Comparison of ENCODE assay signal across 18 cellular contexts in genomic region chr10:114706458-114707055, GRCh38.
"Had no signal": no experiment of that assay in that cellular context is flagged by ENCODE, and none has a peak within 500 bp of the region (broad histone marks: within the 10 kb centered on the region; RNA-seq: fewer than 3 reads in every experiment).

No MANE protein-coding gene starts in this region.

- ATAC-seq: effector memory CD8-positive, alpha-beta T cell; lower lobe of right lung; SK-N-SH treated with all-trans-retinoic acid at 6 μM for 48 hours; stimulated activated effector memory CD8-positive, alpha-beta T cell treated with anti-CD3 and anti-CD28 coated beads, Interleukin-12 subunit alpha, Interleukin-12 subunit beta, amount 100 ng/mL, for 72 hours; T-cell; upper lobe of right lung had no signal

- H3K36me3 ChIP-seq: cardiac muscle cell, lower lobe of right lung, thoracic aorta, upper lobe of right lung had no signal

- H3K27me3 ChIP-seq: cardiac muscle cell, upper lobe of right lung had no signal

- DNase-seq: activated B cell treated with CpG ODN at 0.5 μM for 24 hours; activated CD4-positive, alpha-beta memory T cell treated with anti-CD3 and anti-CD28 coated beads for 36 hours; activated CD4-positive, alpha-beta T cell treated with anti-CD3 and anti-CD28 coated beads for 4 hours; activated T-cell treated with anti-CD3 and anti-CD28 coated beads for 4 hours; amniotic stem cell; effector memory CD8-positive, alpha-beta T cell; immature natural killer cell; lower lobe of right lung; midbrain; nucleus accumbens; posterior cingulate gyrus; stimulated activated CD4-positive, alpha-beta T cell treated with anti-CD3 and anti-CD28 coated beads, Interleukin-2, amount 100 ng/mL, for 48 hours; T-cell; upper lobe of right lung had no signal

- H3K27ac ChIP-seq: cardiac muscle cell, lower lobe of right lung, thoracic aorta, upper lobe of right lung had no signal

- H3K4me3 ChIP-seq: cardiac muscle cell, lower lobe of right lung, thoracic aorta, upper lobe of right lung had no signal

- H3K9me3 ChIP-seq: lower lobe of right lung, thoracic aorta, upper lobe of right lung had no signal

- H3K4me1 ChIP-seq: lower lobe of right lung, upper lobe of right lung had no signal
